ENCODE assay signal across 12 cellular contexts in the genomic region with DNA sequence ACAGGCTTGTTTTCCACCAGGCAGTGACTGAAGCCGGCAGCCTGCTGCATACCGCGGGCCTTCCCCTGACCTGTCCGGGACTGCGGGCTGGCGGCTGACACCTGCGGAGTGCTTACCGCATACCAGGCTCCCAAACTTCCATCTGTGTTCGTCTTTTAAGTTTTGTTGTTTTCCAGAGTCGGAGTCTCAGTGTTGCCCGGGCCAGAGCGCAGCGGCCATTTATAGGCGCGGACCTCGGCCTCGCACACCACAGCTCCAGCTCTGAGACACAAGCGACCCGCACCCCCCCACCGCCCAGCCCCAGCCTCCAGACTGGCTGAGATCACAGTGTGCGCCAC. TPM values are rescaled to one million over a fixed set of nuclear protein-coding genes. Genes with fewer than 3 reads are reported as not detected.
DNase-seq lines count a peak whose midpoint lies in the region; ATAC-seq, FAIRE-seq and TF ChIP-seq lines count a peak whose summit lies in the region.
"Had no signal": no experiment of that assay in that cellular context is flagged by ENCODE, and none has a peak within 500 bp of the region (broad histone marks: within the 10 kb centered on the region; RNA-seq: fewer than 3 reads in every experiment).

No MANE protein-coding gene starts in this region.

- H2BK12ac ChIP-seq in trophoblast cell (ENCODE audit: low read length): peak overlapping the region; percentile 32

- H3K4me3 ChIP-seq in BLaER1: no peak overlapping the region
- no peak overlapping the region for H3K4me3 ChIP-seq in GM23248
- H3K4me3 ChIP-seq in astrocyte (ENCODE audit: insufficient read depth, low read depth, low read length): no peak overlapping the region
- no peak overlapping the region for H3K4me3 ChIP-seq in trophoblast cell (ENCODE audit: low read depth, low read length)
- no peak overlapping the region for H3K4me3 ChIP-seq in brain microvascular endothelial cell (ENCODE audit: low read depth, low read length)

- H3K36me3 Mint-ChIP-seq in astrocyte (ENCODE audit: low read depth, unreplicated experiment): peaks cover 2% of the 10 kb centered on the region

- no peak overlapping the region for H4K12ac ChIP-seq in trophoblast cell (ENCODE audit: low read depth, low read length)

- peak overlapping the region; percentile 44 for H2AK5ac ChIP-seq in trophoblast cell (ENCODE audit: low read length)

- in situ Hi-C loops in GM23248 (cut with MboI) (no loop called here), brain microvascular endothelial cell (cut with HindIII; ENCODE audit: low pct_ligation_motif_present, low sequenced_read_pairs) (no loop called here)

- peaks cover 11% of the 10 kb centered on the region for H3K79me1 ChIP-seq in trophoblast cell (ENCODE audit: low read length)

- no peak overlapping the region for H3K18ac ChIP-seq in trophoblast cell (ENCODE audit: low read length)

- WGBS in GM23248 (ENCODE audit: low coverage in 1 of 2, low lambda C conversion rate in 2 of 2, missing lambda C conversion rate in 2 of 2), 2 experiments: 91 to 92% methylated on average over 21 of the region's 21 CpGs
- WGBS in trophoblast cell (ENCODE audit: extremely low coverage, insufficient coverage, insufficient read length): no CpG with 5 or more reads among the region's 21 CpGs

- peak overlapping the region; percentile 31 for H4K91ac ChIP-seq in trophoblast cell (ENCODE audit: low read depth, low read length)

- H3K9me3 ChIP-seq in BLaER1 (no peaks in the 10 kb centered on the region), GM23248 (ENCODE audit: low read depth) (no peaks in the 10 kb centered on the region), astrocyte (ENCODE audit: insufficient read depth, low read depth, low read length) (no peaks in the 10 kb centered on the region), trophoblast cell (ENCODE audit: insufficient read depth, low read depth, low read length) (no peaks in the 10 kb centered on the region)
- H3K9me3 ChIP-seq: MG63 had no signal

- H3K27ac ChIP-seq in BLaER1 (no peak overlapping the region), GM23248 (no peak overlapping the region), astrocyte (ENCODE audit: low read depth, low read length) (no peak overlapping the region), trophoblast cell (ENCODE audit: low read depth, low read length) (no peak overlapping the region), brain microvascular endothelial cell (no peak overlapping the region)

- H3K27me3 Mint-ChIP-seq in astrocyte (ENCODE audit: low read depth, unreplicated experiment): peaks cover 3% of the 10 kb centered on the region

- H3K79me2 ChIP-seq in GM23248 (ENCODE audit: insufficient read depth): peaks cover 32% of the 10 kb centered on the region
- H3K79me2 ChIP-seq in astrocyte (ENCODE audit: insufficient read depth, low read length): peaks cover 26% of the 10 kb centered on the region
- H3K79me2 ChIP-seq in trophoblast cell (ENCODE audit: control insufficient read depth, insufficient read depth, low read length, poor library complexity): peaks cover 8% of the 10 kb centered on the region

- H3K27ac Mint-ChIP-seq in astrocyte (ENCODE audit: unreplicated experiment): no peak overlapping the region

- H2BK120ac ChIP-seq in trophoblast cell (ENCODE audit: insufficient read depth, low read length, poor library complexity): no peak overlapping the region

- no peak overlapping the region for H2BK5ac ChIP-seq in trophoblast cell (ENCODE audit: low read depth, low read length, poor library complexity)

- H3K27me3 ChIP-seq in BLaER1 (peaks cover 10% of the 10 kb centered on the region), GM23248 (replicated peaks; ENCODE audit: insufficient read depth) (no peaks in the 10 kb centered on the region), astrocyte (ENCODE audit: insufficient read depth, low read length) (no peaks in the 10 kb centered on the region), trophoblast cell (ENCODE audit: insufficient read depth, low read length) (no peaks in the 10 kb centered on the region), brain microvascular endothelial cell (replicated peaks) (no peaks in the 10 kb centered on the region)

- no peak overlapping the region for H3K23ac ChIP-seq in trophoblast cell (ENCODE audit: low read length)

- peaks cover 18% of the 10 kb centered on the region for H3F3A ChIP-seq in GM23248 (ENCODE audit: insufficient read depth)

- no peak overlapping the region for H2AFZ ChIP-seq in GM23248
- H2AFZ ChIP-seq in astrocyte (ENCODE audit: low read depth, low read length): no peak overlapping the region
- no peak overlapping the region for H2AFZ ChIP-seq in trophoblast cell (ENCODE audit: insufficient read depth, low read length, poor library complexity)

- ATAC-seq in GM21423 (IDR thresholded peaks at IDR 0.05; ENCODE audit: unreplicated experiment): no peak

- no peaks in the 10 kb centered on the region for H3K9me2 ChIP-seq in GM23248 (ENCODE audit: insufficient read depth)

- peaks cover 15% of the 10 kb centered on the region for H3K4me1 Mint-ChIP-seq in astrocyte (ENCODE audit: low read depth, unreplicated experiment)

- H3K14ac ChIP-seq in trophoblast cell (ENCODE audit: low read length): no peak overlapping the region

- H3K4me3 Mint-ChIP-seq in astrocyte (ENCODE audit: unreplicated experiment): no peak overlapping the region

- DNase-seq in GM23248: no peak
- no peak for DNase-seq in astrocyte (ENCODE audit: low read depth)
- DNase-seq in trophoblast cell: peak in 1 of 2 donors; percentile 33
- DNase-seq in brain microvascular endothelial cell: no peak
- DNase-seq in glomerular visceral epithelial cell (ENCODE audit: extremely low spot score): no peak
- DNase-seq: activated CD4-positive, alpha-beta T cell treated with anti-CD3 and anti-CD28 coated beads, Interleukin-2, amount 50 U/mL, for 48 hours; amniotic stem cell; effector CD4-positive, alpha-beta T cell; MG63; NCI-H2171 had no signal

- H3K36me3 ChIP-seq in BLaER1 (no peaks in the 10 kb centered on the region), GM23248 (ENCODE audit: low read depth) (no peaks in the 10 kb centered on the region), astrocyte (ENCODE audit: insufficient read depth, low read length) (no peaks in the 10 kb centered on the region), trophoblast cell (ENCODE audit: control insufficient read depth in 1 of 2, insufficient read depth in 2 of 2, low read length in 2 of 2) (no peaks in the 10 kb centered on the region), brain microvascular endothelial cell (replicated peaks) (no peaks in the 10 kb centered on the region)
- H3K36me3 ChIP-seq: MG63 had no signal

- H3K4me1 ChIP-seq in BLaER1: peaks cover 46% of the 10 kb centered on the region
- peaks cover 13% of the 10 kb centered on the region for H3K4me1 ChIP-seq in GM23248 (ENCODE audit: insufficient read depth)
- peaks cover 2% of the 10 kb centered on the region for H3K4me1 ChIP-seq in astrocyte (ENCODE audit: insufficient read depth, low read length)
- peaks cover 13 to 16% of the 10 kb centered on the region in 2 experiments for H3K4me1 ChIP-seq in trophoblast cell (ENCODE audit: control insufficient read depth in 1 of 2, insufficient read depth in 2 of 2, low read length in 2 of 2)

- peak overlapping the region; percentile 92 for H3K4me2 ChIP-seq in BLaER1
- no peak overlapping the region for H3K4me2 ChIP-seq in GM23248 (ENCODE audit: unreplicated experiment)
- peak overlapping the region; percentile 94 for H3K4me2 ChIP-seq in astrocyte (ENCODE audit: low read length)
- no peak overlapping the region for H3K4me2 ChIP-seq in trophoblast cell (ENCODE audit: low read length)

- H3K4ac ChIP-seq in trophoblast cell (ENCODE audit: low read depth, low read length): no peak overlapping the region

- FAIRE-seq in astrocyte (lab: Jason Lieb, UNC): no peak

- H4K20me1 ChIP-seq in BLaER1 (peaks cover 18% of the 10 kb centered on the region), GM23248 (ENCODE audit: insufficient read depth) (no peaks in the 10 kb centered on the region), astrocyte (ENCODE audit: insufficient read depth, low read length) (peaks cover 18% of the 10 kb centered on the region)

- H3K9ac ChIP-seq in BLaER1 (no peak overlapping the region; the same call in 1 of the 2 replicates), GM23248 (peak overlapping the region; percentile 96; the same call in 1 of the 2 replicates), astrocyte (ENCODE audit: low read length) (no peak overlapping the region), trophoblast cell (ENCODE audit: low read length) (no peak overlapping the region)

- no peaks in the 10 kb centered on the region for H3K9me3 Mint-ChIP-seq in astrocyte (ENCODE audit: unreplicated experiment)

- TF ChIP-seq CTCF in astrocyte (IDR thresholded peaks at IDR 0.05; ENCODE audit: insufficient read depth, low read depth, low read length): no peak
- TF ChIP-seq CTCF in brain microvascular endothelial cell (IDR thresholded peaks at IDR 0.05; ENCODE audit: low read depth, low read length, missing control alignments): no peak

- H4K8ac ChIP-seq in trophoblast cell (ENCODE audit: low read depth, low read length): no peak overlapping the region

RNA-seq across cellular contexts. Expression of a gene that starts 1.4 kb away (rescaled TPM):
- total RNA-seq in GM23248 (2014; rRNA removed; shearing (Covaris generic)): 17.4 and 22.6 TPM in 2 replicates
- 16.3 and 18.7 TPM in 2 replicates for polyA plus RNA-seq in GM23248 (2016; fragmentation: Nextera tagmentation; extraction: Ambion mirVana)
- total RNA-seq in astrocyte: 18.4 and 25.8 TPM in 2 replicates
- 12.9 and 14.2 TPM in 2 replicates for polyA plus RNA-seq in trophoblast cell (2013)

Comparison
In these comparisons a context has a peak if more than half of its experiments do, and no peak if none do; other contexts are left out.
1. H3K4me2 ChIP-seq: peak in BLaER1 (single experiment) and astrocyte (single experiment); none in GM23248 (single experiment) and trophoblast cell (single experiment).